ENCODE assay signal across 8 cellular contexts in the genomic region with DNA sequence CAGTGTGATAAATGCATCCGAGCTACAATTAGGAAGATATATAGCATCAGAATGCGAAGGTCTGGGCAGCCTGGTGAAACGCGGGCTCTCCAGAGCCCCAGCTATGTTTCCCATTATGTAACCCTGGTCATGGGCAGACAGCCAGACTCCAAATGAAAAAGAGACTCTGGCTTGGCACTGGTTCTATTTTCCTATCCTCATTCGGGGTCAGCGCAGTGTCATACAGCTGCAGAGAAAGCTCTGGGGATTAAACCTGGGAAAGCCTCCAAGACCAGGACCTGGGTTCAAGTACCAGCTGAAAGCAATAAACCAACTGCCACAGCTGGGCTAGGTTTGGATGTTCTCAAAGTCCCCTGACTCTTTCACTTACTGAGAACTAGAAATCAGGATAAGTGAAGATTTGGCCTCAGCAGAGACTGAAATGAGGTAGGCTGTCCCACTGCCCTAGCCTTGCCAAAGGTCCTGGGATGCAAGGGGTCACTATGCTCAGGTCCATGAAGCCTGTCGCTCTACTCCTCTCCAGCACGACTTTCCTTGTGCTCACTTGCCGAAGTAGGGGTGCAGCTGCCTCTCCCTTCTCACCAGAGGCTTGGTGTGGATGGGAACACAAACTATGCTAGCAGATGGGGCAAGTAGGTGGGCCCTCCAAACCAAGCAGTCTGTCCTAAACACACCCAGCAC.
DNase-seq lines count a peak whose midpoint lies in the region; ATAC-seq and TF ChIP-seq lines count a peak whose summit lies in the region.

No MANE protein-coding gene starts in this region.

- no peak for ATAC-seq in stimulated activated naive B cell treated with anti-CD40 and anti-IgM and Interleukin-4, amounts not matched to agents 10 μg/mL and 1 μg/mL and 100 μg/mL, for 72 hours (replicated peaks)
- no peak for ATAC-seq in HG03521 (IDR thresholded peaks at IDR 0.05; ENCODE audit: unreplicated experiment)
- no peak for ATAC-seq in GM23338

- no peak overlapping the region for H2AFZ ChIP-seq in GM23338

- peaks cover 0 to 4% of the 10 kb centered on the region in 2 donors for H3K4me1 Mint-ChIP-seq in stimulated activated naive B cell treated with anti-CD40 and anti-IgM and Interleukin-4, amounts not matched to agents 10 μg/mL and 1 μg/mL and 100 μg/mL, for 72 hours
- peaks cover 20% of the 10 kb centered on the region for H3K4me1 Mint-ChIP-seq in GM23338

- H3K27ac ChIP-seq in GM23338 (ENCODE audit: low read depth): no peak overlapping the region

- DNase-seq in COLO829 (ENCODE audit: low spot score): peak; percentile 26
- peak; percentile 98 for DNase-seq in RPMI7951 (ENCODE audit: low read depth)
- peak; percentile 97 for DNase-seq in fibroblast of the conjunctiva (ENCODE audit: low read depth)
- DNase-seq in posterior vena cava (ENCODE audit: low spot score): peak; percentile 88
- no peak for DNase-seq in stimulated activated naive B cell treated with anti-CD40 and anti-IgM and Interleukin-4, amounts not matched to agents 10 μg/mL and 1 μg/mL and 100 μg/mL, for 72 hours
- no peak for DNase-seq in GM23338 (ENCODE audit: low spot score)
- no peak for DNase-seq in iPS-NIHi11 (ENCODE audit: low spot score)

- no peak overlapping the region for H3K4me3 ChIP-seq in GM23338

- no peaks in the 10 kb centered on the region for H3K79me2 ChIP-seq in GM23338 (replicated peaks; ENCODE audit: insufficient read depth)

- H3K36me3 ChIP-seq in GM23338 (ENCODE audit: insufficient read depth): no peaks in the 10 kb centered on the region

- intact Hi-C loops in posterior vena cava (cut with DNase I): loop anchor here (5.0 to 10.0 kb wide), 3 partner anchors 33 to 117 kb away; no protein-coding TSS in a partner anchor

- no peaks in the 10 kb centered on the region for H3K27me3 ChIP-seq in GM23338 (ENCODE audit: insufficient read depth)

- 0 out of 2 replicates have a peak, but pooled peaks cover 8% of the 10 kb centered on the region for H3K4me1 ChIP-seq in GM23338 (ENCODE audit: insufficient read depth)

- H3K27ac Mint-ChIP-seq in stimulated activated naive B cell treated with anti-CD40 and anti-IgM and Interleukin-4, amounts not matched to agents 10 μg/mL and 1 μg/mL and 100 μg/mL, for 72 hours: no peak overlapping the region
- no peak overlapping the region; the same call in 1 of the 2 replicates for H3K27ac Mint-ChIP-seq in GM23338

- H4K20me1 ChIP-seq in GM23338 (replicated peaks; ENCODE audit: insufficient read depth): peaks cover 8% of the 10 kb centered on the region

- H3K9me2 ChIP-seq in GM23338 (ENCODE audit: insufficient read depth): no peaks in the 10 kb centered on the region

- H3K4me3 Mint-ChIP-seq in stimulated activated naive B cell treated with anti-CD40 and anti-IgM and Interleukin-4, amounts not matched to agents 10 μg/mL and 1 μg/mL and 100 μg/mL, for 72 hours: no peak overlapping the region
- H3K4me3 Mint-ChIP-seq in GM23338: no peak overlapping the region

- H3K36me3 Mint-ChIP-seq in stimulated activated naive B cell treated with anti-CD40 and anti-IgM and Interleukin-4, amounts not matched to agents 10 μg/mL and 1 μg/mL and 100 μg/mL, for 72 hours: peaks cover 53 to 63% of the 10 kb centered on the region in 2 donors
- no peaks in the 10 kb centered on the region; the same call in 2 of the 3 replicates for H3K36me3 Mint-ChIP-seq in GM23338 (ENCODE audit: low read depth)

- no peaks in the 10 kb centered on the region for H3K9me3 Mint-ChIP-seq in stimulated activated naive B cell treated with anti-CD40 and anti-IgM and Interleukin-4, amounts not matched to agents 10 μg/mL and 1 μg/mL and 100 μg/mL, for 72 hours
- no peaks in the 10 kb centered on the region for H3K9me3 Mint-ChIP-seq in GM23338

- H3K4me2 ChIP-seq in GM23338: no peak overlapping the region

- H3F3A ChIP-seq in GM23338 (replicated peaks; ENCODE audit: low read depth): no peaks in the 10 kb centered on the region

- no peak for TF ChIP-seq CTCF in GM23338 (conservative IDR thresholded peaks at IDR 0.05; ENCODE audit: low read depth in 2 of 2)

- H3K27me3 Mint-ChIP-seq in stimulated activated naive B cell treated with anti-CD40 and anti-IgM and Interleukin-4, amounts not matched to agents 10 μg/mL and 1 μg/mL and 100 μg/mL, for 72 hours: no peaks in the 10 kb centered on the region
- peaks cover 2% of the 10 kb centered on the region for H3K27me3 Mint-ChIP-seq in GM23338 (ENCODE audit: insufficient read depth, low read depth, poor library complexity)

TF ChIP-seq in GM23338, 12 proteins besides CTCF, POLR2A, EP300 and RAD21 (continues in another document):
- TF ChIP-seq ZNF331 (CRISPR knock-in tag; IDR thresholded peaks at IDR 0.05; ENCODE audit: low read depth): no peak
- TF ChIP-seq POLR2AphosphoS5 (IDR thresholded peaks at IDR 0.05; ENCODE audit: low read depth): no peak
- no peak for TF ChIP-seq JUNB (IDR thresholded peaks at IDR 0.05; ENCODE audit: unreplicated experiment)
- no peak for TF ChIP-seq STAT1 (IDR thresholded peaks at IDR 0.05; ENCODE audit: unreplicated experiment)
- TF ChIP-seq, protein P1, sequence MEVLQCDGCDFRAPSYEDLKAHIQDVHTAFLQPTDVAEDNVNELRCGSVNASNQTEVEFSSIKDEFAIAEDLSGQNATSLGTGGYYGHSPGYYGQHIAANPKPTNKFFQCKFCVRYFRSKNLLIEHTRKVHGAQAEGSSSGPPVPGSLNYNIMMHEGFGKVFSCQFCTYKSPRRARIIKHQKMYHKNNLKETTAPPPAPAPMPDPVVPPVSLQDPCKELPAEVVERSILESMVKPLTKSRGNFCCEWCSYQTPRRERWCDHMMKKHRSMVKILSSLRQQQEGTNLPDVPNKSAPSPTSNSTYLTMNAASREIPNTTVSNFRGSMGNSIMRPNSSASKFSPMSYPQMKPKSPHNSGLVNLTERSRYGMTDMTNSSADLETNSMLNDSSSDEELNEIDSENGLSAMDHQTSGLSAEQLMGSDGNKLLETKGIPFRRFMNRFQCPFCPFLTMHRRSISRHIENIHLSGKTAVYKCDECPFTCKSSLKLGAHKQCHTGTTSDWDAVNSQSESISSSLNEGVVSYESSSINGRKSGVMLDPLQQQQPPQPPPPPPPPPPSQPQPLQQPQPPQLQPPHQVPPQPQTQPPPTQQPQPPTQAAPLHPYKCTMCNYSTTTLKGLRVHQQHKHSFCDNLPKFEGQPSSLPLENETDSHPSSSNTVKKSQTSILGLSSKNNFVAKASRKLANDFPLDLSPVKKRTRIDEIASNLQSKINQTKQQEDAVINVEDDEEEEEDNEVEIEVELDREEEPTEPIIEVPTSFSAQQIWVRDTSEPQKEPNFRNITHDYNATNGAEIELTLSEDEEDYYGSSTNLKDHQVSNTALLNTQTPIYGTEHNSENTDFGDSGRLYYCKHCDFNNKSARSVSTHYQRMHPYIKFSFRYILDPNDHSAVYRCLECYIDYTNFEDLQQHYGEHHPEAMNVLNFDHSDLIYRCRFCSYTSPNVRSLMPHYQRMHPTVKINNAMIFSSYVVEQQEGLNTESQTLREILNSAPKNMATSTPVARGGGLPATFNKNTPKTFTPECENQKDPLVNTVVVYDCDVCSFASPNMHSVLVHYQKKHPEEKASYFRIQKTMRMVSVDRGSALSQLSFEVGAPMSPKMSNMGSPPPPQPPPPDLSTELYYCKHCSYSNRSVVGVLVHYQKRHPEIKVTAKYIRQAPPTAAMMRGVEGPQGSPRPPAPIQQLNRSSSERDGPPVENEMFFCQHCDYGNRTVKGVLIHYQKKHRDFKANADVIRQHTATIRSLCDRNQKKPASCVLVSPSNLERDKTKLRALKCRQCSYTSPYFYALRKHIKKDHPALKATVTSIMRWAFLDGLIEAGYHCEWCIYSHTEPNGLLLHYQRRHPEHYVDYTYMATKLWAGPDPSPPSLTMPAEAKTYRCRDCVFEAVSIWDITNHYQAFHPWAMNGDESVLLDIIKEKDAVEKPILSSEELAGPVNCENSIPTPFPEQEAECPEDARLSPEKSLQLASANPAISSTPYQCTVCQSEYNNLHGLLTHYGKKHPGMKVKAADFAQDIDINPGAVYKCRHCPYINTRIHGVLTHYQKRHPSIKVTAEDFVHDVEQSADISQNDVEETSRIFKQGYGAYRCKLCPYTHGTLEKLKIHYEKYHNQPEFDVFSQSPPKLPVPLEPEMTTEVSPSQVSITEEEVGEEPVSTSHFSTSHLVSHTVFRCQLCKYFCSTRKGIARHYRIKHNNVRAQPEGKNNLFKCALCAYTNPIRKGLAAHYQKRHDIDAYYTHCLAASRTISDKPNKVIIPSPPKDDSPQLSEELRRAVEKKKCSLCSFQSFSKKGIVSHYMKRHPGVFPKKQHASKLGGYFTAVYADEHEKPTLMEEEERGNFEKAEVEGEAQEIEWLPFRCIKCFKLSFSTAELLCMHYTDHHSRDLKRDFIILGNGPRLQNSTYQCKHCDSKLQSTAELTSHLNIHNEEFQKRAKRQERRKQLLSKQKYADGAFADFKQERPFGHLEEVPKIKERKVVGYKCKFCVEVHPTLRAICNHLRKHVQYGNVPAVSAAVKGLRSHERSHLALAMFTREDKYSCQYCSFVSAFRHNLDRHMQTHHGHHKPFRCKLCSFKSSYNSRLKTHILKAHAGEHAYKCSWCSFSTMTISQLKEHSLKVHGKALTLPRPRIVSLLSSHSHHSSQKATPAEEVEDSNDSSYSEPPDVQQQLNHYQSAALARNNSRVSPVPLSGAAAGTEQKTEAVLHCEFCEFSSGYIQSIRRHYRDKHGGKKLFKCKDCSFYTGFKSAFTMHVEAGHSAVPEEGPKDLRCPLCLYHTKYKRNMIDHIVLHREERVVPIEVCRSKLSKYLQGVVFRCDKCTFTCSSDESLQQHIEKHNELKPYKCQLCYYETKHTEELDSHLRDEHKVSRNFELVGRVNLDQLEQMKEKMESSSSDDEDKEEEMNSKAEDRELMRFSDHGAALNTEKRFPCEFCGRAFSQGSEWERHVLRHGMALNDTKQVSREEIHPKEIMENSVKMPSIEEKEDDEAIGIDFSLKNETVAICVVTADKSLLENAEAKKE (CRISPR knock-in tag; IDR thresholded peaks at IDR 0.05): no peak
- no peak for TF ChIP-seq EZH2 (IDR thresholded peaks at IDR 0.05; ENCODE audit: low read depth, unreplicated experiment)
- TF ChIP-seq ZNF114 (CRISPR knock-in tag; IDR thresholded peaks at IDR 0.05): no peak
- no peak for TF ChIP-seq NANOG (IDR thresholded peaks at IDR 0.05; ENCODE audit: borderline replicate concordance)

Comparison
In these comparisons a context has a peak if more than half of its experiments do, and no peak if none do; other contexts are left out.
1. DNase-seq: peak in COLO829 (single experiment), RPMI7951 (single experiment), fibroblast of the conjunctiva (single experiment) and posterior vena cava (single experiment); none in stimulated activated naive B cell treated with anti-CD40 and anti-IgM and Interleukin-4, amounts not matched to agents 10 μg/mL and 1 μg/mL and 100 μg/mL, for 72 hours (single experiment), GM23338 (single experiment) and iPS-NIHi11 (single experiment).